ENCODE assay signal across 1 cellular context in the genomic region with DNA sequence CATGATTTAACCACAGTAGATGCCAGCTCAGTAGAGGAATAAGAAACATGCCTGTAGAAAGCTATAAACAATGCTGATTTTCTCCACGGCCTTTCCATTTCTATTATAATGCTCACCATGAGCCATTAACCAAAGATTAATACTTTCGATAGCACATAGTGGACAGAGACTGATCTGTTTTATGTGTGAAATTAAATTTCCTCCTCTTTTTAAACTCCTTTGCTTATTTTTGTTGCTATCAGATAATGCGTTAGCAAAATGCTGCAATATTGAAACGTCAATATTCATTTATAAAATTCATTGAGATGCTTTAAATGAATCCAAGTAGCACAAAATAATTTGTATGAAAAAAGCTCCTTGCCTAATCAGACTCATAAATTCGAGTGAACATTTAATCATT.
A peak's percentile ranks its signal among the peaks of the same experiment; 100 is the strongest.
TF ChIP-seq lines count a peak whose summit lies in the region.

No MANE protein-coding gene starts in this region.

TF ChIP-seq in SK-N-SH, 30 proteins besides CTCF, POLR2A, EP300 and RAD21 (continued from another document):
- TF ChIP-seq, protein P1, sequence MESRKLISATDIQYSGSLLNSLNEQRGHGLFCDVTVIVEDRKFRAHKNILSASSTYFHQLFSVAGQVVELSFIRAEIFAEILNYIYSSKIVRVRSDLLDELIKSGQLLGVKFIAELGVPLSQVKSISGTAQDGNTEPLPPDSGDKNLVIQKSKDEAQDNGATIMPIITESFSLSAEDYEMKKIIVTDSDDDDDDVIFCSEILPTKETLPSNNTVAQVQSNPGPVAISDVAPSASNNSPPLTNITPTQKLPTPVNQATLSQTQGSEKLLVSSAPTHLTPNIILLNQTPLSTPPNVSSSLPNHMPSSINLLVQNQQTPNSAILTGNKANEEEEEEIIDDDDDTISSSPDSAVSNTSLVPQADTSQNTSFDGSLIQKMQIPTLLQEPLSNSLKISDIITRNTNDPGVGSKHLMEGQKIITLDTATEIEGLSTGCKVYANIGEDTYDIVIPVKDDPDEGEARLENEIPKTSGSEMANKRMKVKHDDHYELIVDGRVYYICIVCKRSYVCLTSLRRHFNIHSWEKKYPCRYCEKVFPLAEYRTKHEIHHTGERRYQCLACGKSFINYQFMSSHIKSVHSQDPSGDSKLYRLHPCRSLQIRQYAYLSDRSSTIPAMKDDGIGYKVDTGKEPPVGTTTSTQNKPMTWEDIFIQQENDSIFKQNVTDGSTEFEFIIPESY (IDR thresholded peaks at IDR 0.05; ENCODE audit: borderline replicate concordance, low read depth), result no peak
- TF ChIP-seq GABPA (IDR thresholded peaks at IDR 0.05; ENCODE audit: low read depth), result no peak
- TF ChIP-seq JUND (IDR thresholded peaks at IDR 0.05), result no peak
- TF ChIP-seq SMC3 (IDR thresholded peaks at IDR 0.05; ENCODE audit: low read depth, low read length), result no peak
- TF ChIP-seq EZH2phosphoT487 (IDR thresholded peaks at IDR 0.05; ENCODE audit: borderline replicate concordance, low read depth), result no peak
- TF ChIP-seq YY1 (IDR thresholded peaks at IDR 0.05; ENCODE audit: low read depth), result no peak
- TF ChIP-seq RCOR1 (IDR thresholded peaks at IDR 0.05; ENCODE audit: low read length), result peak; percentile 82
- no peak for TF ChIP-seq FOXM1 (IDR thresholded peaks at IDR 0.05; ENCODE audit: low read depth)
- no peak for TF ChIP-seq MXI1 (IDR thresholded peaks at IDR 0.05; ENCODE audit: low read depth, low read length)
